Comparison of ENCODE assay signal across 5 cellular contexts in genomic region chr13:80490491-80490943, GRCh38.
DNase-seq lines count a peak whose midpoint lies in the region; ATAC-seq, FAIRE-seq and TF ChIP-seq lines count a peak whose summit lies in the region.
"Not testable (repeated sequence)": the region's sequence is repeated elsewhere in the genome, so short reads cannot be mapped to it uniquely, and the experiment has no call there.

No MANE protein-coding gene starts in this region.

- H3K4me3 Mint-ChIP-seq in chondrocyte (ENCODE audit: unreplicated experiment), result not testable (repeated sequence)

- not testable (repeated sequence) for H3K4me1 Mint-ChIP-seq in chondrocyte (ENCODE audit: low read depth)

- not testable (repeated sequence) for H3K36me3 ChIP-seq in kidney (ENCODE audit: control insufficient read depth in 1 of 2, insufficient read depth in 2 of 2, low read length in 2 of 2); aorta (ENCODE audit: control insufficient read depth in 1 of 2, insufficient read depth in 2 of 2, low read length in 1 of 2)

- not testable (repeated sequence) for ATAC-seq in aorta (ENCODE audit: low FRiP score)

- not testable (repeated sequence) for H3K27ac ChIP-seq in kidney (ENCODE audit: low read depth in 2 of 2, low read length in 2 of 2); aorta (ENCODE audit: low read depth in 1 of 2, low read length in 2 of 2)

- not testable (repeated sequence) for H3K27me3 Mint-ChIP-seq in chondrocyte (ENCODE audit: low read depth)

- H3K27ac Mint-ChIP-seq in chondrocyte (ENCODE audit: unreplicated experiment), result not testable (repeated sequence)

- H3K9me3 Mint-ChIP-seq in chondrocyte (ENCODE audit: low read depth), result not testable (repeated sequence)

- H3K27me3 ChIP-seq in aorta (ENCODE audit: control insufficient read depth in 1 of 2, insufficient read depth in 2 of 2, low read length in 1 of 2), result not testable (repeated sequence)

- intact Hi-C loops in kidney (cut with DNase I); posterior vena cava (cut with DNase I); aorta (cut with DNase I): not testable (repeated sequence)

- WGBS in aorta, 2 donors, result 92 to 93% methylated on average over 22 to 36 of the region's 36 CpGs

- peak; percentile 19 for DNase-seq in NCI-H1092 treated with DMSO at 0.1 percent for 48 hours (lab: John Stamatoyannopoulos, UW)
- DNase-seq in chondrocyte (ENCODE audit: low spot score), result peak; percentile 74
- peak; percentile 71 for DNase-seq in kidney
- peak; percentile 76 for DNase-seq in posterior vena cava (ENCODE audit: low spot score)
- peak; percentile 42 to 71 for DNase-seq in aorta

- not testable (repeated sequence) for H3K9ac ChIP-seq in kidney (ENCODE audit: low read length in 2 of 2)

- not testable (repeated sequence) for H3K36me3 Mint-ChIP-seq in chondrocyte (ENCODE audit: low read depth)

- H3K4me3 ChIP-seq in kidney (ENCODE audit: low read length in 2 of 2); aorta (ENCODE audit: low read length in 2 of 2): not testable (repeated sequence)

- not testable (repeated sequence) for H3K9me3 ChIP-seq in kidney (ENCODE audit: control insufficient read depth in 1 of 2, low read length in 2 of 2); aorta (ENCODE audit: control insufficient read depth, low read length)

- not testable (repeated sequence) for TF ChIP-seq CTCF in chondrocyte (IDR thresholded peaks at IDR 0.05); kidney (IDR thresholded peaks at IDR 0.05; ENCODE audit: borderline replicate concordance, extremely low read depth, insufficient read depth)

- FAIRE-seq in kidney (lab: Jason Lieb, UNC), result not testable (repeated sequence)

- not testable (repeated sequence) for H3K4me1 ChIP-seq in kidney (ENCODE audit: control insufficient read depth in 1 of 2, insufficient read depth in 1 of 2, low read depth in 1 of 2, low read length in 2 of 2); aorta (ENCODE audit: control insufficient read depth in 1 of 2, insufficient read depth in 2 of 2, low read length in 2 of 2)

Comparison
In these comparisons a context has a peak if more than half of its experiments do, and no peak if none do; other contexts are left out.
1. DNase-seq: peak in every context shown above with its lines; median percentile 76 in posterior vena cava; 74 in chondrocyte; 71 in kidney; 56 in aorta; 19 in NCI-H1092 treated with DMSO at 0.1 percent for 48 hours.